ENCODE assay signal across 8 cellular contexts in genomic region chr2:101001713-101002561, GRCh38. TPM values are rescaled to one million over a fixed set of nuclear protein-coding genes. Genes with fewer than 3 reads are reported as not detected.
A peak's percentile ranks its signal among the peaks of the same experiment; 100 is the strongest.
DNase-seq lines count a peak whose midpoint lies in the region; ATAC-seq and TF ChIP-seq lines count a peak whose summit lies in the region.

TSS of gene RPL31 (plus strand) at chr2:101002289. CDS start at chr2:101002702, 413 bp downstream.

- peak in 3 of 4 donors; percentile 76 to 90 (median 90) for TF ChIP-seq POLR2A in upper lobe of left lung (IDR thresholded peaks at IDR 0.05)

- in situ Hi-C loops in GM13976 (cut with MboI; ENCODE audit: low sequenced_read_pairs, unreplicated experiment), result no loop called here

- TF ChIP-seq CTCF in GM13976 (IDR thresholded peaks at IDR 0.05; ENCODE audit: borderline replicate concordance, control extremely low read depth, extremely low read depth, insufficient read depth, missing control alignments), result no peak
- no peak for TF ChIP-seq CTCF in heart right ventricle (IDR thresholded peaks at IDR 0.05)
- peak in 2 of 6 experiments; percentile 4 to 8 for TF ChIP-seq CTCF in upper lobe of left lung (IDR thresholded peaks at IDR 0.05)

- H3K9me3 ChIP-seq in heart right ventricle (no peaks in the 10 kb centered on the region), upper lobe of left lung (no peaks in the 10 kb centered on the region)

- peak within 1 kb of the TSS; percentile 37 to 93 (median 84) for H3K27ac ChIP-seq in heart right ventricle
- peak within 1 kb of the TSS; percentile 84 to 92 (median 90) for H3K27ac ChIP-seq in upper lobe of left lung

- intact Hi-C loops in T-helper 1 cell treated with Interleukin-12 subunit alpha and Interleukin-12 subunit beta and Interleukin-4 antibody, amounts not matched to agents 30 ng/mL and 1 ng/mL, for 36 hours (cut with micrococcal nuclease), result loop anchor here (1.0 to 10.0 kb wide), 11 partner anchors 10 to 1847 kb away; partner anchors contain the start of genes CNOT11, EIF5B, LIPT1 and PDCL3
- intact Hi-C loops in heart right ventricle (cut with DNase I), result loop anchor here in 1 of 10 donors (2.0 kb wide), 1 partner anchor 151 kb away; no protein-coding TSS in a partner anchor
- intact Hi-C loops in posterior cingulate gyrus (cut with DNase I), result no loop called here

- WGBS in heart right ventricle, 2 donors, result 2 to 3% methylated on average over 59 of the region's 59 CpGs
- whole genome bisulfite sequencing in upper lobe of left lung, 2 donors, result 7 to 15% methylated on average over 29 to 58 of the region's 59 CpGs

- TF ChIP-seq EP300 in upper lobe of left lung (IDR thresholded peaks at IDR 0.05), result peak in 1 of 4 donors; percentile 30

- H3K36me3 ChIP-seq in heart right ventricle (peaks cover 0 to 40% (median 38%) of the 10 kb centered on the region in 9 donors), upper lobe of left lung (peaks cover 28 to 38% (median 32%) of the 10 kb centered on the region in 4 donors)

- H3K27me3 ChIP-seq in heart right ventricle (no peaks in the 10 kb centered on the region), upper lobe of left lung (no peaks in the 10 kb centered on the region)

- peak; percentile 92 for ATAC-seq in HG02870 (IDR thresholded peaks at IDR 0.05; ENCODE audit: unreplicated experiment)
- peak; percentile 95 to 99 (median 98) for ATAC-seq in heart right ventricle
- peak; percentile 97 to 99 for ATAC-seq in upper lobe of left lung (ENCODE audit: low FRiP score in 2 of 2)

- DNase-seq in GM13976 (ENCODE audit: low spot score) (peak; percentile 99), NCI-H146 treated with DMSO at 0.1 percent for 48 hours (lab: John Stamatoyannopoulos, UW; ENCODE audit: unreplicated experiment) (peak; percentile 75), amniotic epithelial cell (ENCODE audit: low read depth) (peak; percentile 96), heart right ventricle (peak; percentile 96 to 98), posterior cingulate gyrus (peak; percentile 91 to 99 (median 96)), upper lobe of left lung (peak; percentile 97 to 98)

- peaks cover 4 to 41% (median 25%) of the 10 kb centered on the region in 9 donors for H3K4me1 ChIP-seq in heart right ventricle
- H3K4me1 ChIP-seq in upper lobe of left lung, result peaks cover 13 to 41% (median 23%) of the 10 kb centered on the region in 4 donors

- H3K4me3 ChIP-seq in heart right ventricle, result peak within 1 kb of the TSS; percentile 68 to 94 (median 82)
- peak within 1 kb of the TSS; percentile 79 to 83 (median 80) for H3K4me3 ChIP-seq in upper lobe of left lung

RNA-seq across cellular contexts. Expression of gene RPL31, which starts in this region (rescaled TPM):
- total RNA-seq in T-helper 1 cell treated with Interleukin-12 subunit alpha and Interleukin-12 subunit beta and Interleukin-4 antibody, amounts not matched to agents 30 ng/mL and 1 ng/mL, for 36 hours, result 914 and 930 TPM in 2 replicates
- total RNA-seq in heart right ventricle (100 to 1,000 TPM; 610 to 902 (median 663) TPM), upper lobe of left lung (1,000 to 10,000 TPM in 4 of 6 donors, 100 to 1,000 TPM in 2; 422 to 1,166 (median 1,010) TPM)
- 1,000 to 10,000 TPM; 2,707 to 4,595 TPM for polyA plus RNA-seq in heart right ventricle

Comparison
In these comparisons a context has a peak if more than half of its experiments do, and no peak if none do; other contexts are left out.
1. Peak in every context shown above with its lines: DNase-seq, ATAC-seq, H3K4me3 ChIP-seq and H3K27ac ChIP-seq.